Comparison of ENCODE assay signal across 22 cellular contexts in the genomic region with DNA sequence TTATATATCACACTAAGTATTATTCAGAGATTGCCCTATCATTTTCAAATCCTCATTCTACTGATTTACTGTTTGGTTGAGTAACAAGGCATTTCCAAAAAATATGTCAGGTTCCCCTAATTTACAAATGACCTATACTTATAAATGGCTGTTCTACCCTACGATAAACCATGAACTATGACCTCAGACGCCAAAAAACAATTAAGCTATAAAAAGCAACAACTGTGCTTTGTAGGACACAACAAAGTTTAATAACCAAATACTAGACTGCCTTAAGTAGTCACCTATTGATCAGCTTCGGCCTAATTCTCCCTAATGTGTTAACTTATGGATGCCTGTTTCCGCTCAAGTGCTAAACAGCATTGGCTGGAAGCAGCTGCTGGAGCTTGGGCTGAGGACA. TPM values are rescaled to one million over a fixed set of nuclear protein-coding genes. Genes with fewer than 3 reads are reported as not detected.
DNase-seq lines count a peak whose midpoint lies in the region; ATAC-seq and TF ChIP-seq lines count a peak whose summit lies in the region.
"Had no signal": no experiment of that assay in that cellular context is flagged by ENCODE, and none has a peak within 500 bp of the region (broad histone marks: within the 10 kb centered on the region; RNA-seq: fewer than 3 reads in every experiment).

No MANE protein-coding gene starts in this region.

- peak overlapping the region in 5 of 8 donors; percentile 2 to 78 (median 38) for H3K27ac Mint-ChIP-seq in CD8-positive, alpha-beta memory T cell
- H3K27ac Mint-ChIP-seq in effector memory CD8-positive, alpha-beta T cell = peak overlapping the region; percentile 7 to 14

- no peaks in the 10 kb centered on the region for H3K27me3 ChIP-seq in CD8-positive, alpha-beta memory T cell (ENCODE audit: insufficient read depth, low read length, poor library complexity, severe bottlenecking)
- H3K27me3 ChIP-seq in IMR-90 (ENCODE audit: control insufficient read depth, insufficient read depth, low read length) (no peaks in the 10 kb centered on the region), smooth muscle cell (ENCODE audit: low read depth) (no peaks in the 10 kb centered on the region)
- H3K27me3 ChIP-seq: adrenal gland, heart right ventricle, ovary, right atrium auricular region, tibial artery had no signal

- peaks cover 3% of the 10 kb centered on the region; the same call in 1 of the 2 replicates for H3K9me1 ChIP-seq in IMR-90 (ENCODE audit: insufficient read depth, low read length)

- H3K23ac ChIP-seq in IMR-90 (ENCODE audit: low read depth, low read length) = peak overlapping the region; percentile 60; the same call in 1 of the 2 replicates

- no peak overlapping the region for H2AFZ ChIP-seq in IMR-90 (replicated peaks; ENCODE audit: low read length, poor library complexity)
- no peak overlapping the region for H2AFZ ChIP-seq in smooth muscle cell (ENCODE audit: low read depth)

- in situ Hi-C loops in IMR-90 (cut with MboI; ENCODE audit: low sequenced_read_pairs) = no loop called here

- no peak for TF ChIP-seq RAD21 in IMR-90 (IDR thresholded peaks at IDR 0.05; ENCODE audit: low read length)

- POLR2A ChIA-PET in CD8-positive, alpha-beta memory T cell (lab: Charles Lee) = interaction anchor here (0.5 kb wide), 1 partner anchor 49 kb away, joined by 3 read pairs; no protein-coding TSS in a partner anchor
- POLR2A ChIA-PET in IMR-90 (lab: Charles Lee; ENCODE audit: unreplicated experiment) = no interaction called here

- H3K9ac ChIP-seq in IMR-90 (ENCODE audit: low read depth, low read length) = no peak overlapping the region
- no peak overlapping the region for H3K9ac ChIP-seq in smooth muscle cell (ENCODE audit: low read depth)

- H2BK120ac ChIP-seq in IMR-90 (ENCODE audit: low read depth, low read length) = no peak overlapping the region

- dilution Hi-C loops in IMR-90 (cut with HindIII; ENCODE audit: low sequenced_read_pairs, unreplicated experiment) = no loop called here

- H3F3A ChIP-seq in smooth muscle cell (ENCODE audit: low read depth) = no peaks in the 10 kb centered on the region

- H2BK15ac ChIP-seq in IMR-90 (ENCODE audit: low read depth, low read length) = no peak overlapping the region

- H3K79me2 ChIP-seq in smooth muscle cell (ENCODE audit: low read depth) = peaks cover 91% of the 10 kb centered on the region

- no peak overlapping the region for H2BK20ac ChIP-seq in IMR-90 (ENCODE audit: low read depth, low read length)

- no TSS peak for BruUV-seq in IMR-90 (replicated peaks; lab: Mats Ljungman, UMichigan)

- no peaks in the 10 kb centered on the region for H3K27me3 Mint-ChIP-seq in CD8-positive, alpha-beta memory T cell
- H3K27me3 Mint-ChIP-seq in effector memory CD8-positive, alpha-beta T cell = no peaks in the 10 kb centered on the region
- H3K27me3 Mint-ChIP-seq: activated CD4-positive, alpha-beta T cell treated with anti-CD3 and anti-CD28 coated beads, Interleukin-2, amount 10 ng/mL, durations not matched to agents 24 days and 14 days; stimulated activated naive CD8-positive, alpha-beta T cell treated with anti-CD3 and anti-CD28 coated beads, Interleukin-15, amount 100 ng/mL, for 72 hours had no signal

- no peak overlapping the region for H2AK5ac ChIP-seq in IMR-90 (ENCODE audit: low read depth, low read length)

- no peaks in the 10 kb centered on the region for H3K4me1 ChIP-seq in CD8-positive, alpha-beta memory T cell (ENCODE audit: insufficient read depth, low read length)
- no peaks in the 10 kb centered on the region for H3K4me1 ChIP-seq in IMR-90 (ENCODE audit: control insufficient read depth, insufficient read depth, low read length)
- no peaks in the 10 kb centered on the region for H3K4me1 ChIP-seq in smooth muscle cell (ENCODE audit: low read depth)
- H3K4me1 ChIP-seq: right atrium auricular region had no signal

- TF ChIP-seq POLR2A in IMR-90 (IDR thresholded peaks at IDR 0.05; ENCODE audit: low read depth, low read length) = no peak

- peaks cover 0 to 70% (median 25%) of the 10 kb centered on the region in 3 donors for H3K36me3 Mint-ChIP-seq in CD8-positive, alpha-beta memory T cell
- peaks cover 89% of the 10 kb centered on the region for H3K36me3 Mint-ChIP-seq in effector memory CD8-positive, alpha-beta T cell (ENCODE audit: insufficient read depth)

- H2AK9ac ChIP-seq in IMR-90 (replicated peaks; ENCODE audit: low read depth, low read length, poor library complexity) = no peak overlapping the region

- no peak overlapping the region for H3K27ac ChIP-seq in CD8-positive, alpha-beta memory T cell (ENCODE audit: low read depth, low read length)
- H3K27ac ChIP-seq in IMR-90 (ENCODE audit: insufficient read depth, low read length) (no peak overlapping the region), smooth muscle cell (ENCODE audit: low read depth) (peak overlapping the region; percentile 11)
- H3K27ac ChIP-seq: adrenal gland, heart right ventricle, ovary, right atrium auricular region, tibial artery had no signal

- H3K9me3 ChIP-seq in CD8-positive, alpha-beta memory T cell (ENCODE audit: low read length) = no peaks in the 10 kb centered on the region
- H3K9me3 ChIP-seq in IMR-90 (ENCODE audit: control insufficient read depth, insufficient read depth, low read length) = no peaks in the 10 kb centered on the region
- H3K9me3 ChIP-seq in smooth muscle cell (replicated peaks; ENCODE audit: low read depth) = no peaks in the 10 kb centered on the region
- H3K9me3 ChIP-seq: adrenal gland, ovary, right atrium auricular region, tibial artery had no signal

- H3K4me1 Mint-ChIP-seq in CD8-positive, alpha-beta memory T cell = peaks cover 29 to 53% (median 41%) of the 10 kb centered on the region in 3 donors
- peaks cover 17 to 26% of the 10 kb centered on the region in 2 donors for H3K4me1 Mint-ChIP-seq in effector memory CD8-positive, alpha-beta T cell (ENCODE audit: low read depth in 2 of 2)

- H3K14ac ChIP-seq in IMR-90 (replicated peaks; ENCODE audit: low read depth, low read length) = no peak overlapping the region

- intact Hi-C loops in IMR-90 (cut with micrococcal nuclease) = no loop called here

- H3K79me1 ChIP-seq in IMR-90 (ENCODE audit: low read depth in 1 of 2, low read length in 2 of 2) = peaks cover 16 to 35% of the 10 kb centered on the region in 2 experiments

- WGBS in IMR-90 (ENCODE audit: extremely low coverage in 2 of 2, insufficient read length in 1 of 2), 2 experiments = 73% methylated on average over 2 of the region's 4 CpGs; no CpG with 5 or more reads in 1 of the 2 experiments
- WGBS in smooth muscle cell (ENCODE audit: low lambda C conversion rate) = 98% methylated on average over 4 of the region's 4 CpGs

- H4K91ac ChIP-seq in IMR-90 (ENCODE audit: insufficient read depth, low read depth, low read length) = no peak overlapping the region

- TF ChIP-seq CTCF in IMR-90 (conservative IDR thresholded peaks at IDR 0.05; ENCODE audit: low read depth, low read length) (no peak), smooth muscle cell (IDR thresholded peaks at IDR 0.05; ENCODE audit: borderline replicate concordance, insufficient read depth, poor library complexity, severe bottlenecking) (no peak)

- H2BK5ac ChIP-seq in IMR-90 (ENCODE audit: low read depth, low read length, poor library complexity, severe bottlenecking) = no peak overlapping the region

- 0 out of 4 replicates have a peak overlapping the region, but pooled peaks of 1 of the 2 experiments have one; percentile 5 for H4K8ac ChIP-seq in IMR-90 (ENCODE audit: low read depth in 2 of 2, low read length in 2 of 2)

- H3K36me3 ChIP-seq in CD8-positive, alpha-beta memory T cell (ENCODE audit: insufficient read depth, low read length) = peaks cover 19% of the 10 kb centered on the region
- H3K36me3 ChIP-seq in IMR-90 (ENCODE audit: control insufficient read depth, insufficient read depth, low read length) (peaks cover 19% of the 10 kb centered on the region), smooth muscle cell (ENCODE audit: low read depth) (peaks cover 40% of the 10 kb centered on the region)
- H3K36me3 ChIP-seq: ovary had no signal

- CTCF ChIA-PET in CD8-positive, alpha-beta memory T cell (lab: Charles Lee) = interaction anchor here (1.1 to 2.7 kb wide), 4 partner anchors 9 to 203 kb away, joined by 3 to 8 read pairs (median 6); partner anchors contain the start of gene CCDC83
- CTCF ChIA-PET in IMR-90 (lab: Yijun Ruan, JAX) = interaction anchor here (1.2 kb wide), 1 partner anchor 10 kb away, joined by 3 read pairs; no protein-coding TSS in a partner anchor

- H4K5ac ChIP-seq in IMR-90 (ENCODE audit: low read depth, low read length) = no peak overlapping the region

- peak overlapping the region in 1 of 7 donors; percentile 58 for H3K4me3 Mint-ChIP-seq in CD8-positive, alpha-beta memory T cell
- H3K4me3 Mint-ChIP-seq in effector memory CD8-positive, alpha-beta T cell = no peak overlapping the region
- H3K4me3 Mint-ChIP-seq: activated CD4-positive, alpha-beta T cell treated with anti-CD3 and anti-CD28 coated beads, Interleukin-2, amount 10 ng/mL, durations not matched to agents 24 days and 14 days; stimulated activated naive CD8-positive, alpha-beta T cell treated with anti-CD3 and anti-CD28 coated beads, Interleukin-15, amount 100 ng/mL, for 72 hours had no signal

- H4K20me1 ChIP-seq in IMR-90 (ENCODE audit: insufficient read depth, low read length) = peaks cover 13% of the 10 kb centered on the region; the same call in 1 of the 2 replicates
- H4K20me1 ChIP-seq in smooth muscle cell (ENCODE audit: low read depth) = peaks cover 97% of the 10 kb centered on the region

- H3K4me2 ChIP-seq in IMR-90 (ENCODE audit: low read depth, low read length) (no peak overlapping the region), smooth muscle cell (no peak overlapping the region)

- no peak overlapping the region for H3K56ac ChIP-seq in IMR-90 (ENCODE audit: extremely low read depth, insufficient read depth, low read length)

- H3K9me3 Mint-ChIP-seq in CD8-positive, alpha-beta memory T cell = no peaks in the 10 kb centered on the region
- no peaks in the 10 kb centered on the region for H3K9me3 Mint-ChIP-seq in effector memory CD8-positive, alpha-beta T cell
- H3K9me3 Mint-ChIP-seq: activated CD4-positive, alpha-beta T cell treated with anti-CD3 and anti-CD28 coated beads, Interleukin-2, amount 10 ng/mL, durations not matched to agents 24 days and 14 days; stimulated activated naive CD8-positive, alpha-beta T cell treated with anti-CD3 and anti-CD28 coated beads, Interleukin-15, amount 100 ng/mL, for 72 hours had no signal

- H3K4ac ChIP-seq in IMR-90 (ENCODE audit: low read depth, low read length) = no peak overlapping the region; the same call in 1 of the 2 replicates

- no peak for DNase-seq in CD8-positive, alpha-beta memory T cell
- DNase-seq in IMR-90 (no peak), smooth muscle cell (lab: John Stamatoyannopoulos, UW; ENCODE audit: unreplicated experiment) (no peak)
- DNase-seq in effector memory CD8-positive, alpha-beta T cell = no peak
- DNase-seq: activated CD4-positive, alpha-beta T cell treated with anti-CD3 and anti-CD28 coated beads, Interleukin-2, amount 10 ng/mL, durations not matched to agents 24 days and 14 days; activated gamma-delta T cell treated with Interleukin-2 at 50 U/mL for 16 hours; adrenal gland; effector memory CD4-positive, alpha-beta T cell; foreskin fibroblast; heart right ventricle; NCI-H187; NCI-H2171 treated with DMSO at 0.1 percent for 48 hours; NCI-H526 treated with DMSO at 0.1 percent for 48 hours; ovary; RPMI8226; stimulated activated naive CD8-positive, alpha-beta T cell treated with anti-CD3 and anti-CD28 coated beads, Interleukin-15, amount 100 ng/mL, for 72 hours; T-helper 2 cell; tibial artery had no signal

- no peak overlapping the region for H3K18ac ChIP-seq in IMR-90 (ENCODE audit: low read depth, low read length)

- ATAC-seq in IMR-90 (ENCODE audit: low read depth) (no peak), GM19035 (IDR thresholded peaks at IDR 0.05; ENCODE audit: unreplicated experiment) (no peak), GM19463 (IDR thresholded peaks at IDR 0.05; ENCODE audit: unreplicated experiment) (no peak), HG02571 (IDR thresholded peaks at IDR 0.05; ENCODE audit: unreplicated experiment) (no peak)
- ATAC-seq in effector memory CD8-positive, alpha-beta T cell (replicated peaks) = no peak
- ATAC-seq: heart right ventricle; stimulated activated naive CD8-positive, alpha-beta T cell treated with anti-CD3 and anti-CD28 coated beads, Interleukin-15, amount 100 ng/mL, for 72 hours had no signal

- H3K4me3 ChIP-seq in CD8-positive, alpha-beta memory T cell (ENCODE audit: low read length) = no peak overlapping the region
- H3K4me3 ChIP-seq in IMR-90 (ENCODE audit: insufficient read depth, low read depth, low read length) (no peak overlapping the region), smooth muscle cell (no peak overlapping the region)
- H3K4me3 ChIP-seq: adrenal gland, heart right ventricle, ovary, right atrium auricular region, tibial artery had no signal

RNA-seq across cellular contexts. Expression of gene PICALM, which starts 53.2 kb away (rescaled TPM):
- total RNA-seq in CD8-positive, alpha-beta memory T cell = 100 to 1,000 TPM in 1 of 2 experiments, 10 to 100 TPM in 1; 95.2 to 103 TPM
- 25.6 TPM for polyA plus RNA-seq in CD8-positive, alpha-beta memory T cell
- total RNA-seq in IMR-90 (2012; rRNA removed) = 441 and 453 TPM in 2 replicates
- polyA plus RNA-seq in IMR-90 (2012; rRNA removed) = 214 and 235 TPM in 2 replicates
- 75.0 and 88.4 TPM in 2 replicates for polyA plus RNA-seq in IMR-90 (2012; cell fraction: cytosol; rRNA removed)
- 42.1 and 341 TPM in 2 replicates for polyA plus RNA-seq in IMR-90 (2012; cell fraction: nucleus; rRNA removed; ENCODE audit: low replicate concordance)
- 420 and 421 TPM in 2 replicates for total RNA-seq in smooth muscle cell
- polyA plus RNA-seq in smooth muscle cell = 72.9 and 75.4 TPM in 2 replicates
